In the genomic region with DNA sequence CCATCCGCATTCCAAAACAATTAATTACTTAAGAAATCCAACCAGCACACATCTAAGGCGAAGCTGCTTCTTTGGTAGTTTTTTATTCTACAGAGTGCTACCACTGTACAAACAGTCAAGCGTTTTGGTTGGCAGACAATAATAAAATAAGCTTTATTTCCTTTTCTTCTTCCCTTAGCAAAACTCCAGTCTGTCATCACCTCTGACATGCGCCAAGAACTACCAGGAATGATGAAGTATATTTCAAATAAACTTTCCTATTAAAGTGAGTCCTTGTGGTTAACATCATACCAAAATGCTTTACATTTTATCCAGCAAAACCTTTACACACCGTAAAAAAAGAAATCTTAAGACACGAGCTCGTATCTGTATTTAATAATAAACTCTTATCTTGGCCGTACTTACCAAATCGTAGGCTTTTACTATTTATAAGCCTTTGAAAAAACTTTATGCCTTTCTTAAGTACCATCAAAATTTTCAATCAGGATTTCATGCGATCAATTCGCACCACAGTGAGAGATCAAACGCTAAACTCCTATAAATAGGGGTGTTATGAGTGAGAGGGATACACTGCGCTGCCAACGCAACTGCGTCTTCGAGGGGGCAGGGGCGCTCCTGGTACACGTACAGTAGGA, we compare ENCODE assay signal across 8 cellular contexts. TPM values are rescaled to one million over a fixed set of nuclear protein-coding genes. Genes with fewer than 3 reads are reported as not detected.
DNase-seq lines count a peak whose midpoint lies in the region; ATAC-seq and TF ChIP-seq lines count a peak whose summit lies in the region.

No MANE protein-coding gene starts in this region.

- H3K36me3 ChIP-seq in DND-41 (ENCODE audit: insufficient read depth, low read length): peaks cover 3% of the 10 kb centered on the region; the same call in 1 of the 2 replicates
- H3K36me3 ChIP-seq in adrenal gland (replicated peaks in 1 of 2): no peaks in the 10 kb centered on the region

- H3K9ac ChIP-seq in DND-41 (ENCODE audit: low read depth, low read length): peak overlapping the region; percentile 91

- in situ Hi-C loops in GM13977 (cut with MboI; ENCODE audit: low pct_unique_long_range_greater_than_20kb, low sequenced_read_pairs, unreplicated experiment): no loop called here

- H3K79me2 ChIP-seq in DND-41 (ENCODE audit: insufficient read depth, low read length): peaks cover 62% of the 10 kb centered on the region

- H3K27ac ChIP-seq in DND-41 (ENCODE audit: low read length) (peak overlapping the region; percentile 86), adrenal gland (peak overlapping the region; percentile 84 to 100 (median 99))

- peaks cover 31% of the 10 kb centered on the region; the same call in 1 of the 2 replicates for H4K20me1 ChIP-seq in DND-41 (ENCODE audit: insufficient read depth, low read length)

- peak overlapping the region; percentile 83 for H3K4me2 ChIP-seq in DND-41 (ENCODE audit: insufficient read depth, low read length)

- H3K4me3 ChIP-seq in DND-41 (ENCODE audit: low read depth in 1 of 2, low read length in 2 of 2) (peak overlapping the region; percentile 93 to 95), adrenal gland (peak overlapping the region; percentile 75 to 94 (median 80))

- TF ChIP-seq CTCF in DND-41 (IDR thresholded peaks at IDR 0.05; ENCODE audit: borderline replicate concordance, extremely low read depth, low read length, poor library complexity, severe bottlenecking): no peak
- TF ChIP-seq CTCF in adrenal gland (IDR thresholded peaks at IDR 0.05): no peak
- TF ChIP-seq CTCF in GM13977 (IDR thresholded peaks at IDR 0.05; ENCODE audit: extremely low read depth, insufficient read depth, missing control alignments): no peak

- peak; percentile 63 for DNase-seq in DND-41
- peak in 4 of 7 donors; percentile 64 to 83 (median 74) for DNase-seq in adrenal gland
- DNase-seq in iPS-NIHi11 (ENCODE audit: low spot score): peak; percentile 58
- peak; percentile 27 for DNase-seq in stimulated activated CD8-positive, alpha-beta memory T cell treated with anti-CD3 and anti-CD28 coated beads, Interleukin-7, amount 100 ng/mL, for 24 hours (ENCODE audit: low read depth)
- no peak for DNase-seq in DMS53 (lab: John Stamatoyannopoulos, UW)
- DNase-seq in GM13977 (ENCODE audit: low spot score): no peak

- H3K27me3 ChIP-seq in DND-41 (ENCODE audit: insufficient read depth, low read length, poor library complexity): no peaks in the 10 kb centered on the region
- H3K27me3 ChIP-seq in adrenal gland: no peaks in the 10 kb centered on the region

- ATAC-seq in DND-41 (ENCODE audit: insufficient read depth, low read depth): peak; percentile 47
- peak; percentile 22 for ATAC-seq in HG03442 (IDR thresholded peaks at IDR 0.05; ENCODE audit: unreplicated experiment)
- no peak for ATAC-seq in HG02938 (IDR thresholded peaks at IDR 0.05; ENCODE audit: unreplicated experiment)

- H2AFZ ChIP-seq in DND-41 (ENCODE audit: low read depth, low read length): peak overlapping the region; percentile 94

- peaks cover 44% of the 10 kb centered on the region for H3K4me1 ChIP-seq in DND-41 (ENCODE audit: insufficient read depth, low read length)
- peaks cover 19 to 50% of the 10 kb centered on the region in 2 donors for H3K4me1 ChIP-seq in adrenal gland (replicated peaks in 1 of 2)

- H3K9me3 ChIP-seq in DND-41 (ENCODE audit: insufficient read depth, low read length, severe bottlenecking) (no peaks in the 10 kb centered on the region), adrenal gland (replicated peaks in 1 of 3) (no peaks in the 10 kb centered on the region)

- 5 to 9% (median 8%) methylated on average over 17 to 18 of the region's 18 CpGs for WGBS in adrenal gland, 4 donors

- TF ChIP-seq POLR2A in adrenal gland (IDR thresholded peaks at IDR 0.05): no peak

- intact Hi-C loops in adrenal gland (cut with DNase I): no loop called here

RNA-seq across cellular contexts. Expression of gene ATL2, which starts 1.2 kb away (rescaled TPM):
- 100 to 1,000 TPM in 2 of 8 donors, 10 to 100 TPM in 6; 54.7 to 313 (median 73.9) TPM for total RNA-seq in adrenal gland
- 10 to 100 TPM; 19.8 to 50.1 (median 30.6) TPM for polyA plus RNA-seq in adrenal gland

Comparison
In these comparisons a context has a peak if more than half of its experiments do, and no peak if none do; other contexts are left out.
1. DNase-seq: peak in DND-41 (single experiment), adrenal gland (4 of 7), iPS-NIHi11 (single experiment) and stimulated activated CD8-positive, alpha-beta memory T cell treated with anti-CD3 and anti-CD28 coated beads, Interleukin-7, amount 100 ng/mL, for 24 hours (single experiment); none in DMS53 (single experiment) and GM13977 (single experiment).